ENCODE assay signal across 24 cellular contexts in genomic region chr3:31546725-31547124, GRCh38. TPM values are rescaled to one million over a fixed set of nuclear protein-coding genes. Genes with fewer than 3 reads are reported as not detected.
A peak's percentile ranks its signal among the peaks of the same experiment; 100 is the strongest.
DNase-seq lines count a peak whose midpoint lies in the region; ATAC-seq and TF ChIP-seq lines count a peak whose summit lies in the region.
"Had no signal": no experiment of that assay in that cellular context is flagged by ENCODE, and none has a peak within 500 bp of the region (broad histone marks: within the 10 kb centered on the region; RNA-seq: fewer than 3 reads in every experiment).

No MANE protein-coding gene starts in this region.

- peaks cover 66% of the 10 kb centered on the region for H3K4me1 ChIP-seq in CD8-positive, alpha-beta T cell (ENCODE audit: insufficient read depth, low read length)
- H3K4me1 ChIP-seq in testis, result no peaks in the 10 kb centered on the region

- no peaks in the 10 kb centered on the region for H3K27me3 ChIP-seq in CD8-positive, alpha-beta T cell (ENCODE audit: insufficient read depth, low read length)
- H3K27me3 ChIP-seq in testis, result no peaks in the 10 kb centered on the region
- H3K27me3 ChIP-seq: dorsolateral prefrontal cortex, tibial nerve had no signal

- POLR2A ChIA-PET in CD8-positive, alpha-beta T cell (lab: Charles Lee), result interaction anchor here (0.9 to 1.8 kb wide), 2 partner anchors 11 to 14 kb away, joined by 4 to 8 read pairs; partner anchors contain the start of gene STT3B

- H3K36me3 Mint-ChIP-seq in CD14-positive monocyte (peaks cover 8% of the 10 kb centered on the region in 2 donors), T-helper 17 cell (ENCODE audit: low read depth) (no peaks in the 10 kb centered on the region), nephron progenitor cell (ENCODE audit: low read depth) (peaks cover 31% of the 10 kb centered on the region), endothelial cell (ENCODE audit: low read depth, unreplicated experiment) (no peaks in the 10 kb centered on the region)
- peaks cover 8% of the 10 kb centered on the region for H3K36me3 Mint-ChIP-seq in CD8-positive, alpha-beta T cell
- H3K36me3 Mint-ChIP-seq: naive B cell had no signal

- TF ChIP-seq POLR2A in testis (IDR thresholded peaks at IDR 0.05), result no peak

- CTCF ChIA-PET in CD8-positive, alpha-beta T cell (lab: Charles Lee), result interaction anchor here (1.1 to 1.7 kb wide), 2 partner anchors 11 to 14 kb away, joined by 3 to 5 read pairs; partner anchors contain the start of gene STT3B

- no peak overlapping the region for H3K4me3 Mint-ChIP-seq in CD14-positive monocyte
- no peak overlapping the region for H3K4me3 Mint-ChIP-seq in CD8-positive, alpha-beta T cell
- H3K4me3 Mint-ChIP-seq in T-helper 17 cell, result no peak overlapping the region
- no peak overlapping the region for H3K4me3 Mint-ChIP-seq in nephron progenitor cell
- H3K4me3 Mint-ChIP-seq in endothelial cell (ENCODE audit: unreplicated experiment), result no peak overlapping the region
- H3K4me3 Mint-ChIP-seq: activated B cell treated with CpG ODN at 0.5 μM for 24 hours; activated CD4-positive, alpha-beta memory T cell treated with anti-CD3 and anti-CD28 coated beads for 36 hours; activated naive CD8-positive, alpha-beta T cell treated with anti-CD3 and anti-CD28 coated beads, Interleukin-2, amount 50 U/mL, for 24 hours; IgD-negative memory B cell; mesothelial cell of epicardium; naive B cell; stimulated activated naive CD8-positive, alpha-beta T cell treated with anti-CD3 and anti-CD28 coated beads, Interleukin-15, Interleukin-2, amounts not matched to agents 100 ng/mL and 50 ng/mL, for 24 hours had no signal

- H3K27ac ChIP-seq in CD8-positive, alpha-beta T cell (ENCODE audit: low read depth, low read length), result no peak overlapping the region
- H3K27ac ChIP-seq in testis, result no peak overlapping the region
- H3K27ac ChIP-seq: dorsolateral prefrontal cortex, tibial nerve had no signal

- H3K36me3 ChIP-seq in CD8-positive, alpha-beta T cell (ENCODE audit: insufficient read depth, low read length), result no peaks in the 10 kb centered on the region
- H3K36me3 ChIP-seq in testis (ENCODE audit: low read depth, missing control alignments), result no peaks in the 10 kb centered on the region

- no peak overlapping the region for H3K4me3 ChIP-seq in CD8-positive, alpha-beta T cell (ENCODE audit: low read depth, low read length)
- H3K4me3 ChIP-seq in testis, result no peak overlapping the region
- H3K4me3 ChIP-seq: dorsolateral prefrontal cortex, skin epidermis, tibial nerve had no signal

- no peak for ATAC-seq in CD8-positive, alpha-beta T cell
- ATAC-seq in T-helper 17 cell, result no peak
- ATAC-seq: activated naive CD8-positive, alpha-beta T cell treated with anti-CD3 and anti-CD28 coated beads, Interleukin-2, amount 50 U/mL, for 24 hours had no signal

- DNase-seq in CD14-positive monocyte (ENCODE audit: low spot score) (no peak), T-helper 17 cell (no peak), nephron progenitor cell (no peak), NK-92 (lab: John Stamatoyannopoulos, UW; ENCODE audit: unreplicated experiment) (no peak), endothelial cell (ENCODE audit: low spot score) (no peak), testis (no peak)
- no peak for DNase-seq in CD8-positive, alpha-beta T cell
- DNase-seq: activated B cell treated with CpG ODN at 0.5 μM for 24 hours; activated CD4-positive, alpha-beta memory T cell treated with anti-CD3 and anti-CD28 coated beads for 36 hours; activated effector memory CD4-positive, alpha-beta T cell treated with anti-CD3 and anti-CD28 coated beads, Interleukin-2, amount 50 U/mL, for 16 hours; activated naive CD8-positive, alpha-beta T cell treated with anti-CD3 and anti-CD28 coated beads, Interleukin-2, amount 50 U/mL, for 24 hours; DMS153; dorsolateral prefrontal cortex; naive B cell; NCI-H1092; NCI-H187; NCI-H524; NK-92 treated with Interleukin-12 subunit alpha and Interleukin-12 subunit beta, amount 100 ng/mL, for 24 hours; SHP77 treated with DMSO at 0.1 percent for 48 hours had no signal

- intact Hi-C loops in CD14-positive monocyte (cut with micrococcal nuclease) (loop anchor here in 1 of 2 donors (10.0 kb wide), 1 partner anchor 902 kb away; no protein-coding TSS in a partner anchor), testis (cut with DNase I; ENCODE audit: low total_unique reads) (no loop called here)
- intact Hi-C loops in CD8-positive, alpha-beta T cell (cut with DNase I, micrococcal nuclease), result loop anchor here in 1 of 2 experiments (1.0 kb wide), 1 partner anchor 216 kb away; no protein-coding TSS in a partner anchor

- 73 to 74% methylated on average over 1 of the region's 1 CpG for WGBS in testis, 2 donors

- TF ChIP-seq CTCF in CD14-positive monocyte (IDR thresholded peaks at IDR 0.05) (no peak), nephron progenitor cell (IDR thresholded peaks at IDR 0.05) (no peak), endothelial cell (IDR thresholded peaks at IDR 0.05; ENCODE audit: unreplicated experiment) (no peak), testis (IDR thresholded peaks at IDR 0.05) (no peak)
- no peak for TF ChIP-seq CTCF in CD8-positive, alpha-beta T cell (IDR thresholded peaks at IDR 0.05)

- H3K27ac Mint-ChIP-seq in CD14-positive monocyte, result peak overlapping the region; percentile 85 to 93 (median 88)
- H3K27ac Mint-ChIP-seq in CD8-positive, alpha-beta T cell, result peak overlapping the region; percentile 42
- peak overlapping the region; percentile 83 for H3K27ac Mint-ChIP-seq in T-helper 17 cell
- H3K27ac Mint-ChIP-seq in nephron progenitor cell, result peak overlapping the region; percentile 59
- H3K27ac Mint-ChIP-seq in endothelial cell (ENCODE audit: unreplicated experiment), result no peak overlapping the region
- H3K27ac Mint-ChIP-seq: activated B cell treated with CpG ODN at 0.5 μM for 24 hours had no signal

- no peaks in the 10 kb centered on the region for H3K9me3 ChIP-seq in CD8-positive, alpha-beta T cell (ENCODE audit: low read length)
- no peaks in the 10 kb centered on the region for H3K9me3 ChIP-seq in T-helper 17 cell (ENCODE audit: control insufficient read depth, low read length, poor library complexity, severe bottlenecking)
- no peaks in the 10 kb centered on the region for H3K9me3 ChIP-seq in testis
- H3K9me3 ChIP-seq: tibial nerve had no signal

- H3K9me3 Mint-ChIP-seq in CD14-positive monocyte (no peaks in the 10 kb centered on the region), nephron progenitor cell (peaks cover 6% of the 10 kb centered on the region), endothelial cell (ENCODE audit: unreplicated experiment) (no peaks in the 10 kb centered on the region)
- H3K9me3 Mint-ChIP-seq in CD8-positive, alpha-beta T cell, result no peaks in the 10 kb centered on the region
- H3K9me3 Mint-ChIP-seq: activated B cell treated with CpG ODN at 0.5 μM for 24 hours; activated CD4-positive, alpha-beta memory T cell treated with anti-CD3 and anti-CD28 coated beads for 36 hours; activated naive CD8-positive, alpha-beta T cell treated with anti-CD3 and anti-CD28 coated beads, Interleukin-2, amount 50 U/mL, for 24 hours; IgD-negative memory B cell; mesothelial cell of epicardium; naive B cell; stimulated activated naive CD8-positive, alpha-beta T cell treated with anti-CD3 and anti-CD28 coated beads, Interleukin-15, Interleukin-2, amounts not matched to agents 100 ng/mL and 50 ng/mL, for 24 hours had no signal

- H3K27me3 Mint-ChIP-seq in CD14-positive monocyte (ENCODE audit: low read depth in 3 of 3) (no peaks in the 10 kb centered on the region), T-helper 17 cell (no peaks in the 10 kb centered on the region), nephron progenitor cell (ENCODE audit: low read depth, poor library complexity) (no peaks in the 10 kb centered on the region), endothelial cell (ENCODE audit: unreplicated experiment) (no peaks in the 10 kb centered on the region)
- no peaks in the 10 kb centered on the region for H3K27me3 Mint-ChIP-seq in CD8-positive, alpha-beta T cell (ENCODE audit: low read depth)
- H3K27me3 Mint-ChIP-seq: activated B cell treated with CpG ODN at 0.5 μM for 24 hours; activated CD4-positive, alpha-beta memory T cell treated with anti-CD3 and anti-CD28 coated beads for 36 hours; activated naive CD8-positive, alpha-beta T cell treated with anti-CD3 and anti-CD28 coated beads, Interleukin-2, amount 50 U/mL, for 24 hours; IgD-negative memory B cell; naive B cell; stimulated activated naive CD8-positive, alpha-beta T cell treated with anti-CD3 and anti-CD28 coated beads, Interleukin-15, Interleukin-2, amounts not matched to agents 100 ng/mL and 50 ng/mL, for 24 hours had no signal

- H3K4me1 Mint-ChIP-seq in CD14-positive monocyte (peaks cover 65% of the 10 kb centered on the region), T-helper 17 cell (peaks cover 54% of the 10 kb centered on the region), nephron progenitor cell (peaks cover 40% of the 10 kb centered on the region), endothelial cell (ENCODE audit: unreplicated experiment) (peaks cover 5% of the 10 kb centered on the region)
- peaks cover 90% of the 10 kb centered on the region for H3K4me1 Mint-ChIP-seq in CD8-positive, alpha-beta T cell (ENCODE audit: low read depth)

RNA-seq across cellular contexts. Expression of gene STT3B, which starts 14.0 kb away (rescaled TPM):
- 10 to 100 TPM; 86.3 to 97.0 TPM for polyA plus RNA-seq in CD14-positive monocyte
- 10 to 100 TPM; 80.4 to 85.7 TPM for total RNA-seq in CD8-positive, alpha-beta T cell
- 100 to 1,000 TPM; 125 to 151 TPM for total RNA-seq in T-helper 17 cell
- total RNA-seq in endothelial cell (ENCODE audit: unreplicated experiment), result 103 TPM
- total RNA-seq in testis, result 100 to 1,000 TPM; 140 to 178 TPM
- 231 TPM for polyA plus RNA-seq in testis (ENCODE audit: insufficient read depth, low read depth, low replicate concordance)
